16 cellular contexts compared by ENCODE assay signal in the genomic region with DNA sequence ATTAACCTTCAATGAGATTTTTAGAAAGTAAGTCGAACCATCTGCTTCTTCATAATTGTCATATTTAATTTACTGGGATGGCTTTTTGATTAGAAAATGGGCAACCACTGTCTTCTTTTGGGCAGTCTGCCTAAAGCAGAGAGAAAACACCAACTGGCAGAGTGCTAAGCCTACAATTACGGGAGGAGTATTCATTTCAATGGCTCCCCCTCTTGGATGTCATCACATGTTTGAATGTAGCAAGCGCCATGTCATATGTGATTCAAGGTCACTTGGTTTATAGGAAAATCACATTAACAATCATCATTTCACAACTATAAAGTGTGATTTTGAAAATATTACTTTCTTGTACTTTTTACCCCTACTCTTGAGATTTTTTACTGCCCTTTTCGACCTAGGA.
"Had no signal": no experiment of that assay in that cellular context is flagged by ENCODE, and none has a peak within 500 bp of the region (broad histone marks: within the 10 kb centered on the region; RNA-seq: fewer than 3 reads in every experiment).

No MANE protein-coding gene starts in this region.

- DNase-seq: islet precursor cell; left ventricle myocardium inferior; mesendoderm; naive B cell; natural killer cell; ovary; right lobe of liver; stimulated activated CD4-positive, alpha-beta T cell treated with anti-CD3 and anti-CD28 coated beads, Interleukin-1b, Interleukin-23, amount 100 ng/mL, for 48 hours; stimulated activated CD4-positive, alpha-beta T cell treated with anti-CD3 and anti-CD28 coated beads, Interleukin-2, amount 100 ng/mL, for 48 hours; stimulated activated CD4-positive, alpha-beta T cell treated with anti-CD3 and anti-CD28 coated beads, Interleukin-4, amount 100 ng/mL, for 4 hours; stimulated activated CD8-positive, alpha-beta memory T cell treated with anti-CD3 and anti-CD28 coated beads, Interleukin-4, amount 100 ng/mL, for 48 hours; stimulated activated naive CD4-positive, alpha-beta T cell treated with Interleukin-2 at 50 U/mL for 16 hours; stimulated activated naive CD8-positive, alpha-beta T cell treated with anti-CD3 and anti-CD28 coated beads, Interleukin-15, amount 100 ng/mL, for 72 hours; substantia nigra; uterus had no signal

- ATAC-seq: natural killer cell; right lobe of liver; stimulated activated memory B cell treated with anti-CD40 and anti-IgM and Interleukin-4, amounts not matched to agents 10 μg/mL and 1 μg/mL and 100 μg/mL, for 72 hours; stimulated activated naive CD8-positive, alpha-beta T cell treated with anti-CD3 and anti-CD28 coated beads, Interleukin-15, amount 100 ng/mL, for 72 hours had no signal
